ENCODE assay signal across 1 cellular context in the genomic region with DNA sequence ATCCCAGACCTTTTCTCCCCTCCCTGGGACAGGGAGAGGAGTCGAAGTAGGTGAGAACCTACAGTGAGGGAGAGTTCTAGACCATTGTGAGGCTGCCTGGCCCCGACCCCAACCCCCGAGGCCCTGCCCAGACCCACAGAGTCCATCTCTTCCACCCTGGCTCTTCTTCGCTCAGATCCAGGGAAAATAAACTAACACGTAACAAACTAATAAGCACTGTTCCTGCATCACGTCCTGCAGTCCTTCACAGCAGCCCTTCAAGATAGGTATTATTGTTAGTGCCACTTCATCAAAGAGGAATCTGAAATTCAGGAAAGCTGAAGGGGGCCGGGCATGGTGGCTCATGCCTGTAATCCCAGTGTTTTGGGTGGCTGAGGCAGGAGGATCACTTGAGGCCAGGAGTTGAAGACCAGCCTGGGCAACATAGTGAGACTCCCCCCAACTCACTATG.
TF ChIP-seq lines count a peak whose summit lies in the region.

A gene with protein sequence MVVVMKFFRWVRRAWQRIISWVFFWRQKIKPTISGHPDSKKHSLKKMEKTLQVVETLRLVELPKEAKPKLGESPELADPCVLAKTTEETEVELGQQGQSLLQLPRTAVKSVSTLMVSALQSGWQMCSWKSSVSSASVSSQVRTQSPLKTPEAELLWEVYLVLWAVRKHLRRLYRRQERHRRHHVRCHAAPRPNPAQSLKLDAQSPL (minus strand): TSS at position 51 of the 451 bp plus-strand sequence. CDS start 235 bp downstream, outside the sequence.

TF ChIP-seq in WTC11, 78 proteins besides CTCF, POLR2A, EP300 and RAD21 (continued from another document):
- TF ChIP-seq, protein P1, sequence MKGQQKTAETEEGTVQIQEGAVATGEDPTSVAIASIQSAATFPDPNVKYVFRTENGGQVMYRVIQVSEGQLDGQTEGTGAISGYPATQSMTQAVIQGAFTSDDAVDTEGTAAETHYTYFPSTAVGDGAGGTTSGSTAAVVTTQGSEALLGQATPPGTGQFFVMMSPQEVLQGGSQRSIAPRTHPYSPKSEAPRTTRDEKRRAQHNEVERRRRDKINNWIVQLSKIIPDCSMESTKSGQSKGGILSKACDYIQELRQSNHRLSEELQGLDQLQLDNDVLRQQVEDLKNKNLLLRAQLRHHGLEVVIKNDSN (CRISPR knock-in tag; IDR thresholded peaks at IDR 0.05): no peak
- TF ChIP-seq PRRX2 (CRISPR knock-in tag; IDR thresholded peaks at IDR 0.05) (no peak), TP53 (CRISPR knock-in tag; IDR thresholded peaks at IDR 0.05) (no peak), TEAD1 (CRISPR knock-in tag; IDR thresholded peaks at IDR 0.05) (no peak), IRF2 (CRISPR knock-in tag; IDR thresholded peaks at IDR 0.05; ENCODE audit: borderline replicate concordance, low read depth) (no peak)
- TF ChIP-seq, protein P2, sequence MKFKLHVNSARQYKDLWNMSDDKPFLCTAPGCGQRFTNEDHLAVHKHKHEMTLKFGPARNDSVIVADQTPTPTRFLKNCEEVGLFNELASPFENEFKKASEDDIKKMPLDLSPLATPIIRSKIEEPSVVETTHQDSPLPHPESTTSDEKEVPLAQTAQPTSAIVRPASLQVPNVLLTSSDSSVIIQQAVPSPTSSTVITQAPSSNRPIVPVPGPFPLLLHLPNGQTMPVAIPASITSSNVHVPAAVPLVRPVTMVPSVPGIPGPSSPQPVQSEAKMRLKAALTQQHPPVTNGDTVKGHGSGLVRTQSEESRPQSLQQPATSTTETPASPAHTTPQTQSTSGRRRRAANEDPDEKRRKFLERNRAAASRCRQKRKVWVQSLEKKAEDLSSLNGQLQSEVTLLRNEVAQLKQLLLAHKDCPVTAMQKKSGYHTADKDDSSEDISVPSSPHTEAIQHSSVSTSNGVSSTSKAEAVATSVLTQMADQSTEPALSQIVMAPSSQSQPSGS (CRISPR knock-in tag; IDR thresholded peaks at IDR 0.05; ENCODE audit: borderline replicate concordance, low read depth): no peak
- TF ChIP-seq, protein P3, sequence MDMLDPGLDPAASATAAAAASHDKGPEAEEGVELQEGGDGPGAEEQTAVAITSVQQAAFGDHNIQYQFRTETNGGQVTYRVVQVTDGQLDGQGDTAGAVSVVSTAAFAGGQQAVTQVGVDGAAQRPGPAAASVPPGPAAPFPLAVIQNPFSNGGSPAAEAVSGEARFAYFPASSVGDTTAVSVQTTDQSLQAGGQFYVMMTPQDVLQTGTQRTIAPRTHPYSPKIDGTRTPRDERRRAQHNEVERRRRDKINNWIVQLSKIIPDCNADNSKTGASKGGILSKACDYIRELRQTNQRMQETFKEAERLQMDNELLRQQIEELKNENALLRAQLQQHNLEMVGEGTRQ (CRISPR knock-in tag; IDR thresholded peaks at IDR 0.05): no peak
- TF ChIP-seq, protein P4, sequence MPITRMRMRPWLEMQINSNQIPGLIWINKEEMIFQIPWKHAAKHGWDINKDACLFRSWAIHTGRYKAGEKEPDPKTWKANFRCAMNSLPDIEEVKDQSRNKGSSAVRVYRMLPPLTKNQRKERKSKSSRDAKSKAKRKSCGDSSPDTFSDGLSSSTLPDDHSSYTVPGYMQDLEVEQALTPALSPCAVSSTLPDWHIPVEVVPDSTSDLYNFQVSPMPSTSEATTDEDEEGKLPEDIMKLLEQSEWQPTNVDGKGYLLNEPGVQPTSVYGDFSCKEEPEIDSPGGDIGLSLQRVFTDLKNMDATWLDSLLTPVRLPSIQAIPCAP (CRISPR knock-in tag; IDR thresholded peaks at IDR 0.05): no peak
TF ChIP-seq in WTC11: peak in this region for 0.
